Comparison of ENCODE assay signal across 10 cellular contexts in the genomic region with DNA sequence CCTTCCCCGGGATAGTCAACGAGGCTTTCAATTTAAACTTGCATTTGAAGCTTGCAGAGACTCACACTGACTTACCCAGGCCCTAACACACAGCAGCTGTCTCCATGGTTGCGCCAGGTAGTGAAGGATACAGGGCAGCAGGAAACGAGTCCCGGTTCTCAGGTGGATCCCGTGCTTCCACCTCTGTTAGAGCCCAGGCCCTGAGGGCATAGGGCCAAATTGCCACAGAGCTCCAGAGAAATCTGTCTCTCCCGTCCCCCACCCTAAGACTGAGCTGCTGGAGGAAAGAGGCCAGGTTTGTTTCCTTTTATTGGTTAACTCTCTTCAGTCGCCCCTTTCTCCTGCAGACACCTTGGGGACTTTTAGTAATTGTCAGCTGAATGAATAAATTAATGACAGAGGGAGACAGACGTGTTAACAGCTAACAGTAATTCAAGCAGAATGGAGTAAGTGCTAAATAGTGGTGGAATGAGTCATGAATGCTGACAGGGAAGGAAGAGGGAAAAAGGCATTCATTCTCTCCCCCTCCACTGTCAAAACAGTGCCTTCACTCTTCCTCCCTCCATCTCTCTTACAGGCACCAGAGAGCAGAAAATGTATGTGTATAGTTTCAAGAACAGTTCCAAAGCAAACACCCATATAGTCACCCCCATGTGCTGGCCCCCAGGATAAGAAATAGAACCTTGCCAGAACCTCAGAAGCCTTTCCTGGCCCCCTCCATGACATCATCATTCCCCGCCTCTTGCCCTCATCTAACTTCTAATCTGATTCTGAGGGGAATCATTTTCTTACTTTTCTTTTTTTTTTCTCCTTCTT. TPM values are rescaled to one million over a fixed set of nuclear protein-coding genes. Genes with fewer than 3 reads are reported as not detected.
A peak's percentile ranks its signal among the peaks of the same experiment; 100 is the strongest.
DNase-seq lines count a peak whose midpoint lies in the region; ATAC-seq and TF ChIP-seq lines count a peak whose summit lies in the region.
"Had no signal": no experiment of that assay in that cellular context is flagged by ENCODE, and none has a peak within 500 bp of the region (broad histone marks: within the 10 kb centered on the region; RNA-seq: fewer than 3 reads in every experiment).

No MANE protein-coding gene starts in this region.

- no peaks in the 10 kb centered on the region for H3K36me3 Mint-ChIP-seq in activated CD4-positive, alpha-beta memory T cell treated with anti-CD3 and anti-CD28 coated beads for 36 hours

- H3K36me3 ChIP-seq in RWPE2 (ENCODE audit: low read depth) = no peaks in the 10 kb centered on the region
- no peaks in the 10 kb centered on the region for H3K36me3 ChIP-seq in skeletal muscle satellite cell (ENCODE audit: insufficient read depth, low read length)
- H3K36me3 ChIP-seq: BE2C had no signal

- H3K4me3 ChIP-seq in RWPE2 (ENCODE audit: severe bottlenecking) (no peak overlapping the region), skeletal muscle satellite cell (ENCODE audit: low read length) (no peak overlapping the region)

- no peak overlapping the region for H3K9ac ChIP-seq in skeletal muscle satellite cell (ENCODE audit: low read depth, low read length)

- H3K9me3 Mint-ChIP-seq in activated CD4-positive, alpha-beta memory T cell treated with anti-CD3 and anti-CD28 coated beads for 36 hours = no peaks in the 10 kb centered on the region
- H3K9me3 Mint-ChIP-seq: activated B cell treated with CpG ODN at 0.5 μM for 24 hours had no signal

- POLR2A ChIA-PET in activated CD4-positive, alpha-beta memory T cell treated with anti-CD3 and anti-CD28 coated beads for 36 hours (lab: Charles Lee) = no interaction called here

- peak overlapping the region; percentile 33 for H3K4me2 ChIP-seq in skeletal muscle satellite cell (ENCODE audit: low read length)

- H3K4me3 Mint-ChIP-seq in activated CD4-positive, alpha-beta memory T cell treated with anti-CD3 and anti-CD28 coated beads for 36 hours = no peak overlapping the region
- H3K4me3 Mint-ChIP-seq: activated B cell treated with CpG ODN at 0.5 μM for 24 hours had no signal

- H3K4me1 Mint-ChIP-seq in activated CD4-positive, alpha-beta memory T cell treated with anti-CD3 and anti-CD28 coated beads for 36 hours (ENCODE audit: low read depth) = no peaks in the 10 kb centered on the region
- H3K4me1 Mint-ChIP-seq: activated B cell treated with CpG ODN at 0.5 μM for 24 hours had no signal

- H3K9me3 ChIP-seq in RWPE2 (ENCODE audit: severe bottlenecking) (no peaks in the 10 kb centered on the region), skeletal muscle satellite cell (replicated peaks; ENCODE audit: low read length) (no peaks in the 10 kb centered on the region)
- H3K9me3 ChIP-seq: BE2C had no signal

- H3K27me3 Mint-ChIP-seq in activated CD4-positive, alpha-beta memory T cell treated with anti-CD3 and anti-CD28 coated beads for 36 hours = peaks cover 16% of the 10 kb centered on the region

- peak; percentile 82 for ATAC-seq in RWPE2 (ENCODE audit: low read depth)
- no peak for ATAC-seq in HG03196 (IDR thresholded peaks at IDR 0.05; ENCODE audit: unreplicated experiment)
- no peak for ATAC-seq in HG03565 (IDR thresholded peaks at IDR 0.05; ENCODE audit: unreplicated experiment)

- H3K27ac Mint-ChIP-seq in activated CD4-positive, alpha-beta memory T cell treated with anti-CD3 and anti-CD28 coated beads for 36 hours = no peak overlapping the region
- H3K27ac Mint-ChIP-seq: activated B cell treated with CpG ODN at 0.5 μM for 24 hours had no signal

- peak overlapping the region; percentile 98 for H3K27ac ChIP-seq in RWPE2 (ENCODE audit: poor library complexity, severe bottlenecking)

- H3K4me1 ChIP-seq in RWPE2 (ENCODE audit: insufficient read depth, poor library complexity, severe bottlenecking) = peaks cover 30% of the 10 kb centered on the region
- H3K4me1 ChIP-seq in skeletal muscle satellite cell (ENCODE audit: control insufficient read depth, insufficient read depth, low read length) = peaks cover 27% of the 10 kb centered on the region
- H3K4me1 ChIP-seq: BE2C had no signal

- DNase-seq in NCI-H2196 (lab: John Stamatoyannopoulos, UW; ENCODE audit: unreplicated experiment) = peak; percentile 35
- no peak for DNase-seq in NCI-H2196 treated with DMSO at 0.1 percent for 48 hours (lab: John Stamatoyannopoulos, UW; ENCODE audit: unreplicated experiment)
- DNase-seq in RWPE2 (ENCODE audit: low spot score) = peak; percentile 85
- peak; percentile 23 for DNase-seq in glomerular endothelial cell (ENCODE audit: extremely low read depth, low read depth, low spot score)
- no peak for DNase-seq in activated CD4-positive, alpha-beta memory T cell treated with anti-CD3 and anti-CD28 coated beads for 36 hours
- DNase-seq: activated B cell treated with CpG ODN at 0.5 μM for 24 hours, BE2C had no signal

- no peak for TF ChIP-seq CTCF in RWPE2 (IDR thresholded peaks at IDR 0.05; ENCODE audit: poor library complexity, severe bottlenecking)

- CTCF ChIA-PET in activated CD4-positive, alpha-beta memory T cell treated with anti-CD3 and anti-CD28 coated beads for 36 hours (lab: Charles Lee) = no interaction called here

- intact Hi-C loops in activated CD4-positive, alpha-beta memory T cell treated with anti-CD3 and anti-CD28 coated beads for 36 hours (cut with micrococcal nuclease) = no loop called here

- no peaks in the 10 kb centered on the region for H3K27me3 ChIP-seq in RWPE2 (ENCODE audit: insufficient read depth, poor library complexity, severe bottlenecking)
- H3K27me3 ChIP-seq in skeletal muscle satellite cell (ENCODE audit: control insufficient read depth, insufficient read depth, low read length) = no peaks in the 10 kb centered on the region
- H3K27me3 ChIP-seq: BE2C had no signal

RNA-seq across cellular contexts. Expression of gene DLG5, which starts 16.7 kb away (rescaled TPM):
- 11.3 and 13.1 TPM in 2 replicates for total RNA-seq in glomerular endothelial cell
- total RNA-seq in skeletal muscle satellite cell (2012; rRNA removed) = 17.5 and 19.5 TPM in 2 replicates
- 1 to 10 TPM; 2.6 to 2.9 TPM for total RNA-seq in activated CD4-positive, alpha-beta memory T cell treated with anti-CD3 and anti-CD28 coated beads for 36 hours

Comparison
In these comparisons a context has a peak if more than half of its experiments do, and no peak if none do; other contexts are left out.
1. DNase-seq: peak in NCI-H2196 (single experiment), RWPE2 (single experiment) and glomerular endothelial cell (single experiment); none in NCI-H2196 treated with DMSO at 0.1 percent for 48 hours (single experiment) and activated CD4-positive, alpha-beta memory T cell treated with anti-CD3 and anti-CD28 coated beads for 36 hours (single experiment).